8 cellular contexts compared by ENCODE assay signal in the genomic region with DNA sequence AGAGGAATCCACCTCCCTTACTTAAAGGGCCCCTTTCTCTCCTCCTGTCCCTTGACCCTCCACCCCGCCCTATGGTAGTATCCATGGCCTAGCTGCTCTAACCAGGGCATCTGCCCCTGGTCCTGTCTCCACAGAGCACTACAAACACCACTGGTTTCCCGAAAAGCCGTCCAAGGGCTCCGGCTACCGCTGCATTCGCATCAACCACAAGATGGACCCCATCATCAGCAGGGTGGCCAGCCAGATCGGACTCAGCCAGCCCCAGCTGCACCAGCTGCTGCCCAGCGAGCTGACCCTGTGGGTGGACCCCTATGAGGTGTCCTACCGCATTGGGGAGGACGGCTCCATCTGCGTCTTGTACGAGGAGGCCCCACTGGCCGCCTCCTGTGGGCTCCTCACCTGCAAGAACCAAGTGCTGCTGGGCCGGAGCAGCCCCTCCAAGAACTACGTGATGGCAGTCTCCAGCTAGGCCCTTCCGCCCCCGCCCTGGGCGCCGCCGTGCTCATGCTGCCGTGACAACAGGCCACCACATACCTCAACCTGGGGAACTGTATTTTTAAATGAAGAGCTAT. TPM values are rescaled to one million over a fixed set of nuclear protein-coding genes. Genes with fewer than 3 reads are reported as not detected.
DNase-seq lines count a peak whose midpoint lies in the region; ATAC-seq and TF ChIP-seq lines count a peak whose summit lies in the region.

No MANE protein-coding gene starts in this region.

- H3K9ac ChIP-seq in GM23248 (peak overlapping the region; percentile 78), trophoblast cell (ENCODE audit: low read length) (no peak overlapping the region)

- H3K18ac ChIP-seq in trophoblast cell (ENCODE audit: low read length): no peak overlapping the region

- 95% methylated on average over 21 of the region's 21 CpGs for WGBS in GM23248 (ENCODE audit: low coverage in 1 of 2, low lambda C conversion rate in 2 of 2, missing lambda C conversion rate in 2 of 2), 2 experiments
- WGBS in trophoblast cell (ENCODE audit: extremely low coverage, insufficient coverage, insufficient read length): no CpG with 5 or more reads among the region's 21 CpGs

- TF ChIP-seq CTCF in fibroblast of villous mesenchyme (IDR thresholded peaks at IDR 0.05; ENCODE audit: insufficient read depth, low read depth, low read length): no peak

- no peak overlapping the region for H2AK5ac ChIP-seq in trophoblast cell (ENCODE audit: low read length)

- H3K36me3 ChIP-seq in GM23248 (ENCODE audit: low read depth) (no peaks in the 10 kb centered on the region), trophoblast cell (ENCODE audit: control insufficient read depth in 1 of 2, insufficient read depth in 2 of 2, low read length in 2 of 2) (peaks cover 4 to 6% of the 10 kb centered on the region in 2 experiments)

- no peak overlapping the region for H3K4me2 ChIP-seq in GM23248 (ENCODE audit: unreplicated experiment)
- peak overlapping the region; percentile 89 for H3K4me2 ChIP-seq in trophoblast cell (ENCODE audit: low read length)

- ATAC-seq in HG03108 (IDR thresholded peaks at IDR 0.05; ENCODE audit: unreplicated experiment): no peak

- H3K27ac ChIP-seq in GM23248 (no peak overlapping the region), trophoblast cell (ENCODE audit: low read depth, low read length) (no peak overlapping the region)

- no peak overlapping the region for H4K8ac ChIP-seq in trophoblast cell (ENCODE audit: low read depth, low read length)

- H3K4ac ChIP-seq in trophoblast cell (ENCODE audit: low read depth, low read length): no peak overlapping the region

- no peaks in the 10 kb centered on the region for H3K27me3 ChIP-seq in GM23248 (replicated peaks; ENCODE audit: insufficient read depth)
- H3K27me3 ChIP-seq in trophoblast cell (ENCODE audit: insufficient read depth, low read length): no peaks in the 10 kb centered on the region

- H3K23ac ChIP-seq in trophoblast cell (ENCODE audit: low read length): no peak overlapping the region

- no peaks in the 10 kb centered on the region; the same call in 1 of the 2 replicates for H3F3A ChIP-seq in GM23248 (ENCODE audit: insufficient read depth)

- H3K14ac ChIP-seq in trophoblast cell (ENCODE audit: low read length): no peak overlapping the region

- no peak overlapping the region for H2AFZ ChIP-seq in GM23248
- no peak overlapping the region for H2AFZ ChIP-seq in trophoblast cell (ENCODE audit: insufficient read depth, low read length, poor library complexity)

- in situ Hi-C loops in GM23248 (cut with MboI): no loop called here

- H2BK12ac ChIP-seq in trophoblast cell (ENCODE audit: low read length): no peak overlapping the region

- H3K4me1 ChIP-seq in GM23248 (ENCODE audit: insufficient read depth) (0 out of 2 replicates have a peak, but pooled peaks cover 3% of the 10 kb centered on the region), trophoblast cell (ENCODE audit: control insufficient read depth in 1 of 2, insufficient read depth in 2 of 2, low read length in 2 of 2) (peaks cover 14 to 20% of the 10 kb centered on the region in 2 experiments)

- DNase-seq in GM23248: no peak
- DNase-seq in activated CD8-positive, alpha-beta memory T cell treated with anti-CD3 and anti-CD28 coated beads, Interleukin-2, amount 50 U/mL, for 4 hours: peak; percentile 63
- no peak for DNase-seq in fibroblast of villous mesenchyme (ENCODE audit: low read depth)
- no peak for DNase-seq in trophoblast cell
- DNase-seq in SHP77 treated with DMSO at 0.1 percent for 48 hours (lab: John Stamatoyannopoulos, UW): no peak
- no peak for DNase-seq in NCI-H2227 (lab: John Stamatoyannopoulos, UW; ENCODE audit: unreplicated experiment)
- DNase-seq in kidney glomerular epithelial cell (lab: John Stamatoyannopoulos, UW): no peak

- no peak overlapping the region for H4K12ac ChIP-seq in trophoblast cell (ENCODE audit: low read depth, low read length)

- H3K79me1 ChIP-seq in trophoblast cell (ENCODE audit: low read length): peaks cover 15% of the 10 kb centered on the region

- no peak overlapping the region for H2BK5ac ChIP-seq in trophoblast cell (ENCODE audit: low read depth, low read length, poor library complexity)

- no peaks in the 10 kb centered on the region for H4K20me1 ChIP-seq in GM23248 (ENCODE audit: insufficient read depth)

- H4K91ac ChIP-seq in trophoblast cell (ENCODE audit: low read depth, low read length): no peak overlapping the region

- H3K4me3 ChIP-seq in GM23248 (peak overlapping the region; percentile 84), fibroblast of villous mesenchyme (ENCODE audit: low read depth, low read length) (peak overlapping the region; percentile 91), trophoblast cell (ENCODE audit: low read depth, low read length) (no peak overlapping the region)

- no peak overlapping the region for H2BK120ac ChIP-seq in trophoblast cell (ENCODE audit: insufficient read depth, low read length, poor library complexity)

- no peaks in the 10 kb centered on the region for H3K9me2 ChIP-seq in GM23248 (ENCODE audit: insufficient read depth)

- H3K9me3 ChIP-seq in GM23248 (ENCODE audit: low read depth): no peaks in the 10 kb centered on the region
- H3K9me3 ChIP-seq in trophoblast cell (ENCODE audit: insufficient read depth, low read depth, low read length): no peaks in the 10 kb centered on the region

- H3K79me2 ChIP-seq in GM23248 (ENCODE audit: insufficient read depth) (no peaks in the 10 kb centered on the region), trophoblast cell (ENCODE audit: control insufficient read depth, insufficient read depth, low read length, poor library complexity) (peaks cover 10% of the 10 kb centered on the region)

RNA-seq across cellular contexts. Expression of a gene that starts 1.7 kb away (rescaled TPM):
- 5.0 and 7.8 TPM in 2 replicates for total RNA-seq in GM23248 (2014; rRNA removed; shearing (Covaris generic))
- 7.5 and 7.9 TPM in 2 replicates for polyA plus RNA-seq in GM23248 (2016; fragmentation: Nextera tagmentation; extraction: Ambion mirVana)
- total RNA-seq in fibroblast of villous mesenchyme: 6.4 and 13.8 TPM in 2 replicates
- polyA plus RNA-seq in trophoblast cell (2013): 28.9 and 30.4 TPM in 2 replicates

RNA-seq across cellular contexts. Expression of a gene that starts 43.9 kb away (rescaled TPM):
- total RNA-seq in GM23248 (2014; rRNA removed; shearing (Covaris generic)): 12.1 and 14.6 TPM in 2 replicates
- 11.2 and 11.4 TPM in 2 replicates for polyA plus RNA-seq in GM23248 (2016; fragmentation: Nextera tagmentation; extraction: Ambion mirVana)
- 0.64 and 0.86 TPM in 2 replicates for total RNA-seq in fibroblast of villous mesenchyme
- polyA plus RNA-seq in trophoblast cell (2013): 0.32 and 0.34 TPM in 2 replicates
